Comparison of ENCODE assay signal across 8 cellular contexts in genomic region chr10:97686962-97687784, GRCh38. TPM values are rescaled to one million over a fixed set of nuclear protein-coding genes. Genes with fewer than 3 reads are reported as not detected.
DNase-seq lines count a peak whose midpoint lies in the region; ATAC-seq and TF ChIP-seq lines count a peak whose summit lies in the region.

Gene AVPI1 (minus strand): TSS chr10:97687241. CDS start chr10:97679905, 7,336 bp downstream.

- no peaks in the 10 kb centered on the region for H3K36me3 ChIP-seq in GM06990 (ENCODE audit: control insufficient read depth, insufficient read depth, low read length)

- H3K27me3 ChIP-seq in GM06990 (replicated peaks; ENCODE audit: control insufficient read depth, insufficient read depth, low read length), result no peaks in the 10 kb centered on the region

- TF ChIP-seq CTCF in GM06990 (IDR thresholded peaks at IDR 0.05; ENCODE audit: insufficient read depth, low read length, poor library complexity, severe bottlenecking) (no peak), NB4 (IDR thresholded peaks at IDR 0.05; ENCODE audit: low read depth, low read length) (no peak)

- H3K4me3 ChIP-seq in GM06990 (replicated peaks; ENCODE audit: low read depth, low read length) (peak within 1 kb of the TSS; percentile 69), NB4 (ENCODE audit: low read depth, low read length) (peak within 1 kb of the TSS; percentile 56)

- DNase-seq in GM06990 (ENCODE audit: extremely low read depth, insufficient read length) (peak; percentile 96), NB4 (ENCODE audit: low read depth) (peak; percentile 99), SK-N-DZ (ENCODE audit: low spot score) (peak; percentile 97), globus pallidus (ENCODE audit: low spot score) (peak; percentile 93), nucleus accumbens (lab: John Stamatoyannopoulos, UW) (peak; percentile 56 to 97 (median 89)), superior temporal gyrus (ENCODE audit: extremely low spot score) (peak; percentile 86)
- DNase-seq in activated naive CD4-positive, alpha-beta T cell treated with anti-CD3 and anti-CD28 coated beads, Interleukin-2, amount 50 U/mL, for 16 hours, result peak; percentile 95

- peak; percentile 94 for ATAC-seq in HG02571 (IDR thresholded peaks at IDR 0.05; ENCODE audit: unreplicated experiment)

- peak; percentile 87 for TF ChIP-seq POLR2A in NB4 (IDR thresholded peaks at IDR 0.05; ENCODE audit: extremely low read depth, insufficient read length)

RNA-seq across cellular contexts. Expression of gene AVPI1, which starts in this region (rescaled TPM):
- polyA plus RNA-seq in SK-N-DZ (2014; cell fraction: cytosol; rRNA removed), result 8.0 and 9.5 TPM in 2 replicates
- 6.8 and 8.0 TPM in 2 replicates for polyA plus RNA-seq in SK-N-DZ (2014; cell fraction: nucleus; rRNA removed)

Comparison
In these comparisons a context has a peak if more than half of its experiments do, and no peak if none do; other contexts are left out.
1. Peak in every context shown above with its lines: DNase-seq, ATAC-seq and H3K4me3 ChIP-seq.